Comparison of ENCODE assay signal across 14 cellular contexts in genomic region chr6:26321005-26321404, GRCh38. TPM values are rescaled to one million over a fixed set of nuclear protein-coding genes. Genes with fewer than 3 reads are reported as not detected.
DNase-seq lines count a peak whose midpoint lies in the region; ATAC-seq and TF ChIP-seq lines count a peak whose summit lies in the region.
"Had no signal": no experiment of that assay in that cellular context is flagged by ENCODE, and none has a peak within 500 bp of the region (broad histone marks: within the 10 kb centered on the region; RNA-seq: fewer than 3 reads in every experiment).

No MANE protein-coding gene starts in this region.

- H3K27me3 Mint-ChIP-seq in T-helper 2 cell treated with Interferon-gamma antibody and Interleukin-4, amounts not matched to agents 5 μg/mL and 100 μg/mL, for 36 hours (ENCODE audit: low read depth), result peaks cover 4% of the 10 kb centered on the region
- peaks cover 30% of the 10 kb centered on the region for H3K27me3 Mint-ChIP-seq in GM23338 (ENCODE audit: insufficient read depth, low read depth, poor library complexity)

- H3K4me3 ChIP-seq in GM23338 (peak overlapping the region; percentile 73), Panc1 (ENCODE audit: low read depth in 2 of 2, low read length in 2 of 2) (peak overlapping the region; percentile 71 to 75), hepatocyte (no peak overlapping the region)

- intact Hi-C loops in Panc1 (cut with micrococcal nuclease; ENCODE audit: unreplicated experiment), result no loop called here

- H3K4me1 ChIP-seq in GM23338 (ENCODE audit: insufficient read depth) (peaks cover 9% of the 10 kb centered on the region; the same call in 1 of the 2 replicates), Panc1 (ENCODE audit: control insufficient read depth, insufficient read depth, low read length) (peaks cover 22% of the 10 kb centered on the region), hepatocyte (ENCODE audit: insufficient read depth) (no peaks in the 10 kb centered on the region)

- no peaks in the 10 kb centered on the region for H3K36me3 ChIP-seq in GM23338 (ENCODE audit: insufficient read depth)
- no peaks in the 10 kb centered on the region for H3K36me3 ChIP-seq in Panc1 (ENCODE audit: control insufficient read depth, insufficient read depth, low read length)
- H3K36me3 ChIP-seq in hepatocyte (replicated peaks; ENCODE audit: insufficient read depth, low read depth), result no peaks in the 10 kb centered on the region

- H2AFZ ChIP-seq in GM23338 (no peak overlapping the region; the same call in 1 of the 2 replicates), hepatocyte (no peak overlapping the region)

- H3K4me3 Mint-ChIP-seq in T-helper 2 cell treated with Interferon-gamma antibody and Interleukin-4, amounts not matched to agents 5 μg/mL and 100 μg/mL, for 36 hours, result peak overlapping the region; percentile 63
- peak overlapping the region; percentile 96 for H3K4me3 Mint-ChIP-seq in GM23338

- H4K20me1 ChIP-seq in GM23338 (replicated peaks; ENCODE audit: insufficient read depth) (no peaks in the 10 kb centered on the region), hepatocyte (ENCODE audit: insufficient read depth, poor library complexity, severe bottlenecking) (no peaks in the 10 kb centered on the region)

- DNase-seq in T-helper 2 cell treated with Interferon-gamma antibody and Interleukin-4, amounts not matched to agents 5 μg/mL and 100 μg/mL, for 36 hours (ENCODE audit: low spot score), result no peak
- DNase-seq in T-helper 2 cell (no peak), GM23338 (ENCODE audit: low spot score) (no peak), Panc1 (ENCODE audit: low read depth, low spot score) (no peak), hepatocyte (ENCODE audit: low spot score) (no peak), ureter (ENCODE audit: low spot score) (no peak), germinal center (ENCODE audit: low spot score) (no peak), NCI-H2171 (lab: John Stamatoyannopoulos, UW) (no peak)
- DNase-seq: activated effector memory CD4-positive, alpha-beta T cell treated with anti-CD3 and anti-CD28 coated beads, Interleukin-2, amount 50 U/mL, for 16 hours; DMS53; erythroblast; NCI-H345; SHP77 treated with DMSO at 0.1 percent for 48 hours had no signal

- H3K27me3 ChIP-seq in GM23338 (ENCODE audit: insufficient read depth) (peaks cover 10% of the 10 kb centered on the region; the same call in 1 of the 2 replicates), Panc1 (ENCODE audit: control insufficient read depth, insufficient read depth, low read length) (no peaks in the 10 kb centered on the region), hepatocyte (no peaks in the 10 kb centered on the region)

- in situ Hi-C loops in Panc1 (cut with HindIII; ENCODE audit: low pct_unique_long_range_greater_than_20kb, low sequenced_read_pairs), result no loop called here

- TF ChIP-seq CTCF in GM23338 (conservative IDR thresholded peaks at IDR 0.05; ENCODE audit: low read depth in 2 of 2) (no peak), Panc1 (IDR thresholded peaks at IDR 0.05) (no peak), hepatocyte (IDR thresholded peaks at IDR 0.05; ENCODE audit: poor library complexity) (no peak)

- H3K27ac Mint-ChIP-seq in T-helper 2 cell treated with Interferon-gamma antibody and Interleukin-4, amounts not matched to agents 5 μg/mL and 100 μg/mL, for 36 hours, result no peak overlapping the region
- no peak overlapping the region for H3K27ac Mint-ChIP-seq in GM23338
- H3K27ac Mint-ChIP-seq: progenitor cell of endocrine pancreas had no signal

- H3K9me2 ChIP-seq in GM23338 (ENCODE audit: insufficient read depth) (no peaks in the 10 kb centered on the region), hepatocyte (replicated peaks; ENCODE audit: insufficient read depth) (no peaks in the 10 kb centered on the region)

- BruUV-seq in Panc1 (replicated peaks; lab: Mats Ljungman, UMichigan), result no TSS peak

- 0 out of 2 replicates have a peak, but pooled peaks cover 3% of the 10 kb centered on the region for H3F3A ChIP-seq in GM23338 (replicated peaks; ENCODE audit: low read depth)

- WGBS in hepatocyte (ENCODE audit: low lambda C conversion rate, missing lambda C conversion rate), result 58% methylated on average over 7 of the region's 7 CpGs

- ATAC-seq in GM23338, result no peak
- ATAC-seq in Panc1, result no peak

- CTCF ChIA-PET in Panc1 (lab: Charles Lee), result no interaction called here

- H3K9me3 Mint-ChIP-seq in T-helper 2 cell treated with Interferon-gamma antibody and Interleukin-4, amounts not matched to agents 5 μg/mL and 100 μg/mL, for 36 hours, result no peaks in the 10 kb centered on the region
- H3K9me3 Mint-ChIP-seq in GM23338, result peaks cover 8% of the 10 kb centered on the region; the same call in 2 of the 3 replicates

- H3K36me3 Mint-ChIP-seq in T-helper 2 cell treated with Interferon-gamma antibody and Interleukin-4, amounts not matched to agents 5 μg/mL and 100 μg/mL, for 36 hours (ENCODE audit: low read depth), result no peaks in the 10 kb centered on the region
- H3K36me3 Mint-ChIP-seq in GM23338 (ENCODE audit: low read depth), result peaks cover 3% of the 10 kb centered on the region; the same call in 2 of the 3 replicates

- peaks cover 32% of the 10 kb centered on the region for H3K4me1 Mint-ChIP-seq in T-helper 2 cell treated with Interferon-gamma antibody and Interleukin-4, amounts not matched to agents 5 μg/mL and 100 μg/mL, for 36 hours (ENCODE audit: low read depth)
- peaks cover 7% of the 10 kb centered on the region for H3K4me1 Mint-ChIP-seq in GM23338

- H3K9me3 ChIP-seq in Panc1 (ENCODE audit: control insufficient read depth, insufficient read depth, low read depth, low read length) (no peaks in the 10 kb centered on the region), hepatocyte (ENCODE audit: low read depth) (no peaks in the 10 kb centered on the region)

- H3K27ac ChIP-seq in GM23338 (ENCODE audit: low read depth) (no peak overlapping the region), Panc1 (ENCODE audit: low read length) (peak overlapping the region; percentile 90), hepatocyte (no peak overlapping the region)

- no peaks in the 10 kb centered on the region for H3K79me2 ChIP-seq in GM23338 (replicated peaks; ENCODE audit: insufficient read depth)
- no peaks in the 10 kb centered on the region for H3K79me2 ChIP-seq in hepatocyte

- POLR2A ChIA-PET in Panc1 (lab: Charles Lee), result no interaction called here

- H3K4me2 ChIP-seq in GM23338 (peak overlapping the region; percentile 72), hepatocyte (peak overlapping the region; percentile 78)

TF ChIP-seq in GM23338, 12 proteins besides CTCF, POLR2A, EP300 and RAD21 (continues in another document):
- TF ChIP-seq ETS1 (IDR thresholded peaks at IDR 0.05), result no peak
- no peak for TF ChIP-seq JUNB (IDR thresholded peaks at IDR 0.05; ENCODE audit: unreplicated experiment)

RNA-seq across cellular contexts. Expression of gene BTN3A2, which starts 44.0 kb away (rescaled TPM):
- 2.8 and 10.4 TPM in 2 replicates for total RNA-seq in GM23338 (2014; rRNA removed; shearing (Covaris generic))
- polyA plus RNA-seq in GM23338 (2016; fragmentation: Nextera tagmentation; extraction: Ambion mirVana) (3.4 and 4.3 TPM in 2 replicates), hepatocyte (6.5 and 7.4 TPM in 2 replicates)
- total RNA-seq in Panc1 (2021; ENCODE audit: unreplicated experiment) (5.5 TPM), hepatocyte (8.3 and 10.8 TPM in 2 replicates), ureter (15.8 TPM)
- polyA plus RNA-seq in Panc1 (2012; ENCODE audit: insufficient read length), result 4.6 TPM
